In genomic region chr22:27028093-27028492, GRCh38 we compare ENCODE assay signal across 28 cellular contexts.
"Had no signal": no experiment of that assay in that cellular context is flagged by ENCODE, and none has a peak within 500 bp of the region (broad histone marks: within the 10 kb centered on the region; RNA-seq: fewer than 3 reads in every experiment).

No MANE protein-coding gene starts in this region.

- ATAC-seq: activated naive CD4-positive, alpha-beta T cell treated with anti-CD3 and anti-CD28 coated beads, Interleukin-2, amount 50 U/mL, for 72 hours; activated T-cell treated with anti-CD3 and anti-CD28 coated beads, Interleukin-2, amount 50 U/mL, for 4 hours; Panc1 had no signal

- DNase-seq: activated B cell treated with CpG ODN at 0.5 μM for 24 hours; activated CD4-positive, alpha-beta memory T cell treated with anti-CD3 and anti-CD28 coated beads for 36 hours; activated CD4-positive, alpha-beta T cell treated with anti-CD3 and anti-CD28 coated beads for 4 hours; activated CD4-positive, alpha-beta T cell treated with anti-CD3 and anti-CD28 coated beads, Interleukin-2, amount 50 U/mL, for 1 hour; activated CD4-positive, CD25-positive, alpha-beta regulatory T cell treated with anti-CD3 and anti-CD28 coated beads, Interleukin-2, amount 50 U/mL, for 72 hours; activated CD8-positive, alpha-beta memory T cell treated with anti-CD3 and anti-CD28 coated beads, Interleukin-2, amount 50 U/mL, for 4 hours; activated gamma-delta T cell treated with Interleukin-2 at 50 U/mL for 16 hours; activated naive CD4-positive, alpha-beta T cell treated with anti-CD3 and anti-CD28 coated beads for 36 hours; activated T-cell treated with anti-CD3 and anti-CD28 coated beads for 4 hours; activated T-cell treated with anti-CD3 and anti-CD28 coated beads, Interleukin-2, amount 50 U/mL, for 4 hours; adrenal gland; anterior cingulate cortex; caudate nucleus; cerebellar nuclear complex; NCI-H1092 treated with DMSO at 0.1 percent for 48 hours; NCI-H1417 treated with DMSO at 0.1 percent for 48 hours; NCI-H2029; NCI-H345; NCI-H524 treated with DMSO at 0.1 percent for 48 hours; SHP77; SW 1271; T-helper 1 cell; T-helper 2 cell; T-helper 9 cell had no signal

- H3K9me3 ChIP-seq: adrenal gland, SJSA1 had no signal

- H3K36me3 ChIP-seq: adrenal gland, SJSA1 had no signal

- H3K4me1 ChIP-seq: adrenal gland, SJSA1 had no signal

- H3K27me3 ChIP-seq: adrenal gland, SJSA1 had no signal

- H3K27ac ChIP-seq: adrenal gland, SJSA1, VCaP had no signal

- H3K4me3 ChIP-seq: adrenal gland, SJSA1 had no signal
